In genomic region chr6:11331136-11331535, GRCh38 we compare ENCODE assay signal across 1 cellular context.
TF ChIP-seq lines count a peak whose summit lies in the region.

No MANE protein-coding gene starts in this region.

TF ChIP-seq in HepG2, 621 proteins besides CTCF, POLR2A, EP300 and RAD21 (continued from another document):
- no peak for TF ChIP-seq ZBTB4 (CRISPR knock-in tag; IDR thresholded peaks at IDR 0.05; ENCODE audit: borderline replicate concordance)
- no peak for TF ChIP-seq EEA1 (CRISPR knock-in tag; IDR thresholded peaks at IDR 0.05; ENCODE audit: borderline replicate concordance)
- no peak for TF ChIP-seq FOXP1 (IDR thresholded peaks at IDR 0.05)
- no peak for TF ChIP-seq FOXP1 (CRISPR knock-in tag; IDR thresholded peaks at IDR 0.05)
- TF ChIP-seq ZNF451 (CRISPR knock-in tag; IDR thresholded peaks at IDR 0.05), result no peak
- TF ChIP-seq ZNF790 (CRISPR knock-in tag; IDR thresholded peaks at IDR 0.05; ENCODE audit: borderline replicate concordance), result no peak
- no peak for TF ChIP-seq PREB (CRISPR knock-in tag; IDR thresholded peaks at IDR 0.05)
- TF ChIP-seq ZNF572 (CRISPR knock-in tag; IDR thresholded peaks at IDR 0.05), result no peak
- no peak for TF ChIP-seq IRF2 (CRISPR knock-in tag; IDR thresholded peaks at IDR 0.05)
- no peak for TF ChIP-seq NPAS2 (CRISPR knock-in tag; IDR thresholded peaks at IDR 0.05; ENCODE audit: borderline replicate concordance)
- TF ChIP-seq TCF12 (IDR thresholded peaks at IDR 0.05), result no peak
- no peak for TF ChIP-seq TCF12 (CRISPR knock-in tag; IDR thresholded peaks at IDR 0.05)
- TF ChIP-seq ZNF296 (CRISPR knock-in tag; conservative IDR thresholded peaks at IDR 0.05), result no peak
- TF ChIP-seq GABPB1 (CRISPR knock-in tag; IDR thresholded peaks at IDR 0.05), result no peak
- TF ChIP-seq RFX3 (CRISPR knock-in tag; IDR thresholded peaks at IDR 0.05), result no peak
- no peak for TF ChIP-seq CHD2 (IDR thresholded peaks at IDR 0.05; ENCODE audit: low read depth, low read length)
- TF ChIP-seq, protein P1, sequence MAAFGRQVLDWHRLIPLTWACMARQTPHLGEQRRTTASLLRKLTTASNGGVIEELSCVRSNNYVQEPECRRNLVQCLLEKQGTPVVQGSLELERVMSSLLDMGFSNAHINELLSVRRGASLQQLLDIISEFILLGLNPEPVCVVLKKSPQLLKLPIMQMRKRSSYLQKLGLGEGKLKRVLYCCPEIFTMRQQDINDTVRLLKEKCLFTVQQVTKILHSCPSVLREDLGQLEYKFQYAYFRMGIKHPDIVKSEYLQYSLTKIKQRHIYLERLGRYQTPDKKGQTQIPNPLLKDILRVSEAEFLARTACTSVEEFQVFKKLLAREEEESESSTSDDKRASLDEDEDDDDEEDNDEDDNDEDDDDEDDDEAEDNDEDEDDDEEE (CRISPR knock-in tag; IDR thresholded peaks at IDR 0.05), result no peak
TF ChIP-seq in HepG2: peak in this region for 0.
